Comparison of ENCODE assay signal across 17 cellular contexts in the genomic region with DNA sequence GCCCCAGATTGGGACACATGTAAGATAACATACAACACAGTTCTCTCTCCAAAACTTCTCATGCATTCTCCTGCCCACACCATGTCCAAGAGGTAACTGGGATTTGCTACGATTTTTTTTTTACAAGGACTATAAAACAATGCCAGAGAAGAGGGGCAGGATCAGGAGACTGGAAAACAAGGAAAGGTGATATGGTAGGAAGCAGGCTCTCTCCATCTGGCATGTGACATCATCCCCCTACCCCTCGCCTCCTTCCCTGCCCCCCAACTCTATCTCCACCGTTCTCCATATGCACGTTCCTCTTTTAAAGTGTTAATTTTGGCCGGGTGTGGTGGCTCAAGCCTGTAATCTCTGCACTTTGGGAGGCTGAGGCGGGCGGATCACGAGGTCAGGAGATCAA. TPM values are rescaled to one million over a fixed set of nuclear protein-coding genes. Genes with fewer than 3 reads are reported as not detected.
DNase-seq lines count a peak whose midpoint lies in the region; ATAC-seq and TF ChIP-seq lines count a peak whose summit lies in the region.
"Had no signal": no experiment of that assay in that cellular context is flagged by ENCODE, and none has a peak within 500 bp of the region (broad histone marks: within the 10 kb centered on the region; RNA-seq: fewer than 3 reads in every experiment).

No MANE protein-coding gene starts in this region.

- CTCF ChIA-PET in WTC11 (lab: Charles Lee), result no interaction called here

- H3K36me3 ChIP-seq in GM23338 (ENCODE audit: insufficient read depth) (no peaks in the 10 kb centered on the region), KMS-11 (ENCODE audit: insufficient read depth) (no peaks in the 10 kb centered on the region), neural progenitor cell (no peaks in the 10 kb centered on the region)
- H3K36me3 ChIP-seq: BE2C had no signal

- H3K27me3 ChIP-seq in GM23338 (ENCODE audit: insufficient read depth), result 0 out of 2 replicates have a peak, but pooled peaks cover 7% of the 10 kb centered on the region
- no peaks in the 10 kb centered on the region for H3K27me3 ChIP-seq in KMS-11 (ENCODE audit: insufficient read depth, low read depth)
- peaks cover 75% of the 10 kb centered on the region for H3K27me3 ChIP-seq in neural progenitor cell

- H3K27ac Mint-ChIP-seq in GM23338 (no peak overlapping the region), WTC11 (no peak overlapping the region), neural progenitor cell (no peak overlapping the region)
- no peak overlapping the region for H3K27ac Mint-ChIP-seq in naive thymus-derived CD8-positive, alpha-beta T cell
- H3K27ac Mint-ChIP-seq: CD4-positive, alpha-beta T cell had no signal

- no peaks in the 10 kb centered on the region for H3K36me3 Mint-ChIP-seq in GM23338 (ENCODE audit: low read depth)
- H3K36me3 Mint-ChIP-seq in WTC11, result no peaks in the 10 kb centered on the region
- H3K36me3 Mint-ChIP-seq in naive thymus-derived CD8-positive, alpha-beta T cell, result peaks cover 0 to 3% (median 0%) of the 10 kb centered on the region in 3 donors
- no peaks in the 10 kb centered on the region for H3K36me3 Mint-ChIP-seq in neural progenitor cell

- H3K4me3 ChIP-seq in GM23338 (no peak overlapping the region), KMS-11 (IDR thresholded peaks at IDR 0.05; ENCODE audit: insufficient read depth, low read depth, low read length) (no peak overlapping the region), neural progenitor cell (no peak overlapping the region)
- H3K4me3 ChIP-seq: K562 had no signal

- no peak overlapping the region for H3K4me3 Mint-ChIP-seq in GM23338
- H3K4me3 Mint-ChIP-seq in WTC11, result no peak overlapping the region
- no peak overlapping the region for H3K4me3 Mint-ChIP-seq in naive thymus-derived CD8-positive, alpha-beta T cell
- no peak overlapping the region for H3K4me3 Mint-ChIP-seq in neural progenitor cell
- H3K4me3 Mint-ChIP-seq: CD4-positive, alpha-beta T cell had no signal

- H3K9me3 Mint-ChIP-seq in GM23338 (no peaks in the 10 kb centered on the region), WTC11 (no peaks in the 10 kb centered on the region), neural progenitor cell (peaks cover 3% of the 10 kb centered on the region)
- H3K9me3 Mint-ChIP-seq in naive thymus-derived CD8-positive, alpha-beta T cell, result no peaks in the 10 kb centered on the region
- H3K9me3 Mint-ChIP-seq: CD4-positive, alpha-beta T cell had no signal

- peaks cover 15% of the 10 kb centered on the region for H3K4me1 ChIP-seq in GM23338 (ENCODE audit: insufficient read depth)
- peaks cover 31% of the 10 kb centered on the region for H3K4me1 ChIP-seq in KMS-11 (ENCODE audit: low read depth, poor library complexity, severe bottlenecking)
- H3K4me1 ChIP-seq in neural progenitor cell, result no peaks in the 10 kb centered on the region
- H3K4me1 ChIP-seq: BE2C, Caco-2 had no signal

- POLR2A ChIA-PET in WTC11 (lab: Charles Lee), result interaction anchor here (0.5 kb wide), 1 partner anchor 29 kb away, joined by 9 read pairs; no protein-coding TSS in a partner anchor
- POLR2A ChIA-PET in naive thymus-derived CD8-positive, alpha-beta T cell (lab: Charles Lee), result no interaction called here

- no peaks in the 10 kb centered on the region for H3F3A ChIP-seq in GM23338 (replicated peaks; ENCODE audit: low read depth)
- no peaks in the 10 kb centered on the region for H3F3A ChIP-seq in neural progenitor cell (ENCODE audit: low read depth)

- TF ChIP-seq CTCF in GM23338 (conservative IDR thresholded peaks at IDR 0.05; ENCODE audit: low read depth in 2 of 2) (no peak), KMS-11 (conservative IDR thresholded peaks at IDR 0.05; ENCODE audit: low read depth, low read length) (no peak), WTC11 (IDR thresholded peaks at IDR 0.05) (no peak), neural progenitor cell (IDR thresholded peaks at IDR 0.05) (no peak)

- no peak overlapping the region; the same call in 1 of the 2 replicates for H3K4me2 ChIP-seq in GM23338
- peak overlapping the region; percentile 23; the same call in 1 of the 2 replicates for H3K4me2 ChIP-seq in KMS-11
- H3K4me2 ChIP-seq in neural progenitor cell, result no peak overlapping the region

- H3K9ac ChIP-seq in KMS-11 (no peak overlapping the region), neural progenitor cell (no peak overlapping the region)

- H3K27ac ChIP-seq in GM23338 (ENCODE audit: low read depth) (no peak overlapping the region), KMS-11 (0 out of 2 replicates have a peak overlapping the region, but pooled peaks have one; percentile 12), neural progenitor cell (no peak overlapping the region)

- H2AFZ ChIP-seq in GM23338, result no peak overlapping the region; the same call in 1 of the 2 replicates
- H2AFZ ChIP-seq in KMS-11 (ENCODE audit: low read depth), result peak overlapping the region; percentile 35; the same call in 1 of the 2 replicates
- H2AFZ ChIP-seq in neural progenitor cell (replicated peaks), result no peak overlapping the region

- H3K4me1 Mint-ChIP-seq in GM23338 (peaks cover 22% of the 10 kb centered on the region), WTC11 (peaks cover 15% of the 10 kb centered on the region), neural progenitor cell (peaks cover 1% of the 10 kb centered on the region)
- no peaks in the 10 kb centered on the region for H3K4me1 Mint-ChIP-seq in naive thymus-derived CD8-positive, alpha-beta T cell

- H4K20me1 ChIP-seq in GM23338 (replicated peaks; ENCODE audit: insufficient read depth) (no peaks in the 10 kb centered on the region), KMS-11 (ENCODE audit: insufficient read depth) (no peaks in the 10 kb centered on the region), neural progenitor cell (ENCODE audit: low read depth) (no peaks in the 10 kb centered on the region)

- H3K27me3 Mint-ChIP-seq in GM23338 (ENCODE audit: insufficient read depth, low read depth, poor library complexity) (peaks cover 2% of the 10 kb centered on the region), WTC11 (ENCODE audit: low read depth) (peaks cover 17% of the 10 kb centered on the region), neural progenitor cell (ENCODE audit: insufficient read depth, low read depth) (peaks cover 5% of the 10 kb centered on the region)
- H3K27me3 Mint-ChIP-seq in naive thymus-derived CD8-positive, alpha-beta T cell, result peaks cover 14 to 60% (median 41%) of the 10 kb centered on the region in 5 donors

- H3K79me2 ChIP-seq in GM23338 (replicated peaks; ENCODE audit: insufficient read depth) (no peaks in the 10 kb centered on the region), KMS-11 (ENCODE audit: insufficient read depth, low read depth) (no peaks in the 10 kb centered on the region), neural progenitor cell (ENCODE audit: low read depth) (no peaks in the 10 kb centered on the region)

- H3K9me3 ChIP-seq in neural progenitor cell (ENCODE audit: low read depth), result no peaks in the 10 kb centered on the region
- H3K9me3 ChIP-seq: BE2C, Caco-2 had no signal

- peak; percentile 39 for DNase-seq in GM23338 (ENCODE audit: low spot score)
- DNase-seq in WTC11 (ENCODE audit: low spot score), result no peak
- no peak for DNase-seq in naive thymus-derived CD8-positive, alpha-beta T cell
- DNase-seq in neural progenitor cell (ENCODE audit: low spot score), result no peak
- DNase-seq in SW480 (ENCODE audit: low spot score), result no peak
- DNase-seq: ACHN; BE2C; C1 segment of cervical spinal cord; Caco-2; CD4-positive, alpha-beta T cell; DMS79 treated with DMSO at 0.1 percent for 48 hours; GF-D8; IMR-90; Karpas-422 had no signal

- ATAC-seq in GM23338 (peak; percentile 38; the same call in 2 of the 3 replicates), WTC11 (peak; percentile 55), HG03280 (IDR thresholded peaks at IDR 0.05; ENCODE audit: unreplicated experiment) (no peak)
- ATAC-seq in naive thymus-derived CD8-positive, alpha-beta T cell, result no peak
- ATAC-seq: K562 had no signal

- no peaks in the 10 kb centered on the region for H3K9me2 ChIP-seq in GM23338 (ENCODE audit: insufficient read depth)

TF ChIP-seq in GM23338, 12 proteins besides CTCF, POLR2A, EP300 and RAD21:
- TF ChIP-seq CREB1 (CRISPR knock-in tag; IDR thresholded peaks at IDR 0.05; ENCODE audit: low read depth) (no peak), ZNF114 (CRISPR knock-in tag; IDR thresholded peaks at IDR 0.05) (no peak), STAT1 (IDR thresholded peaks at IDR 0.05; ENCODE audit: unreplicated experiment) (no peak)

TF ChIP-seq in WTC11, 78 proteins besides CTCF, POLR2A, EP300 and RAD21 (continues in another document):
- TF ChIP-seq, protein P1, sequence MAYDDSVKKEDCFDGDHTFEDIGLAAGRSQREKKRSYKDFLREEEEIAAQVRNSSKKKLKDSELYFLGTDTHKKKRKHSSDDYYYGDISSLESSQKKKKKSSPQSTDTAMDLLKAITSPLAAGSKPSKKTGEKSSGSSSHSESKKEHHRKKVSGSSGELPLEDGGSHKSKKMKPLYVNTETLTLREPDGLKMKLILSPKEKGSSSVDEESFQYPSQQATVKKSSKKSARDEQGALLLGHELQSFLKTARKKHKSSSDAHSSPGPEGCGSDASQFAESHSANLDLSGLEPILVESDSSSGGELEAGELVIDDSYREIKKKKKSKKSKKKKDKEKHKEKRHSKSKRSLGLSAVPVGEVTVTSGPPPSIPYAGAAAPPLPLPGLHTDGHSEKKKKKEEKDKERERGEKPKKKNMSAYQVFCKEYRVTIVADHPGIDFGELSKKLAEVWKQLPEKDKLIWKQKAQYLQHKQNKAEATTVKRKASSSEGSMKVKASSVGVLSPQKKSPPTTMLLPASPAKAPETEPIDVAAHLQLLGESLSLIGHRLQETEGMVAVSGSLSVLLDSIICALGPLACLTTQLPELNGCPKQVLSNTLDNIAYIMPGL (CRISPR knock-in tag; IDR thresholded peaks at IDR 0.05), result no peak
- TF ChIP-seq, protein P2, sequence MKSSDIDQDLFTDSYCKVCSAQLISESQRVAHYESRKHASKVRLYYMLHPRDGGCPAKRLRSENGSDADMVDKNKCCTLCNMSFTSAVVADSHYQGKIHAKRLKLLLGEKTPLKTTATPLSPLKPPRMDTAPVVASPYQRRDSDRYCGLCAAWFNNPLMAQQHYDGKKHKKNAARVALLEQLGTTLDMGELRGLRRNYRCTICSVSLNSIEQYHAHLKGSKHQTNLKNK (CRISPR knock-in tag; IDR thresholded peaks at IDR 0.05), result no peak

RNA-seq across cellular contexts. Expression of a gene that starts 20.7 kb away (rescaled TPM):
- total RNA-seq in GM23338 (2014; rRNA removed; shearing (Covaris generic)), result 0.04 and 1.4 TPM in 2 replicates
- polyA plus RNA-seq in GM23338 (2016; fragmentation: Nextera tagmentation; extraction: Ambion mirVana), result 0.09 and 0.15 TPM in 2 replicates
- 0.60 to 0.79 TPM (median 0.71 TPM) in 3 replicates for total RNA-seq in WTC11 (2021)
- not detected for total RNA-seq in naive thymus-derived CD8-positive, alpha-beta T cell
- not detected for polyA plus RNA-seq in naive thymus-derived CD8-positive, alpha-beta T cell
- total RNA-seq in neural progenitor cell (ENCODE audit: low replicate concordance), result 0.15 TPM in 1 of 2 replicates, not detected in the other
- total RNA-seq: Caco-2; CD4-positive, alpha-beta T cell; IMR-90; K562 had no signal
- polyA plus RNA-seq: IMR-90, K562 had no signal

RNA-seq across cellular contexts. Expression of a gene that starts 23.5 kb away (rescaled TPM):
- total RNA-seq in GM23338 (2014; rRNA removed; shearing (Covaris generic)), result 0.14 and 0.19 TPM in 2 replicates
- 0.81 and 2.0 TPM in 2 replicates for polyA plus RNA-seq in GM23338 (2016; fragmentation: Nextera tagmentation; extraction: Ambion mirVana)
- 2.1 to 2.4 TPM (median 2.2 TPM) in 3 replicates for total RNA-seq in WTC11 (2021)
- not detected for total RNA-seq in naive thymus-derived CD8-positive, alpha-beta T cell
- polyA plus RNA-seq in naive thymus-derived CD8-positive, alpha-beta T cell, result not detected
- not detected in 2 replicates for total RNA-seq in neural progenitor cell (ENCODE audit: low replicate concordance)
- total RNA-seq: Caco-2; CD4-positive, alpha-beta T cell; IMR-90; K562 had no signal
- polyA plus RNA-seq: IMR-90, K562 had no signal

Comparison
In these comparisons a context has a peak if more than half of its experiments do, and no peak if none do; other contexts are left out.
1. ATAC-seq: peak in GM23338 (single experiment) and WTC11 (single experiment); none in naive thymus-derived CD8-positive, alpha-beta T cell (0 of 2) and HG03280 (single experiment).